ENCODE assay signal across 8 cellular contexts in genomic region chr3:141876381-141876890, GRCh38. TPM values are rescaled to one million over a fixed set of nuclear protein-coding genes. Genes with fewer than 3 reads are reported as not detected.
DNase-seq lines count a peak whose midpoint lies in the region; ATAC-seq, FAIRE-seq and TF ChIP-seq lines count a peak whose summit lies in the region.

ATP1B3 (plus strand) TSS chr3:141876643; CDS start chr3:141876802, 159 bp downstream.

- dilution Hi-C loops in endothelial cell of umbilical vein (cut with MboI; ENCODE audit: extremely low pct_ligation_motif_present, low sequenced_read_pairs): no loop called here

- BruUV-seq in endothelial cell of umbilical vein (replicated peaks; lab: Mats Ljungman, UMichigan): no TSS peak

- CTCF ChIA-PET in endothelial cell of umbilical vein (lab: Charles Lee): interaction anchor here (0.8 to 2.2 kb wide), 8 partner anchors 17 to 231 kb away, joined by 3 to 23 read pairs (median 4); partner anchors contain the start of gene RNF7

- no peak for FAIRE-seq in endothelial cell of umbilical vein (lab: Jason Lieb, UNC)

- H4K20me1 ChIP-seq in endothelial cell of umbilical vein (replicated peaks; ENCODE audit: control insufficient read depth, extremely low read depth, insufficient read depth, low read length): peaks cover 5% of the 10 kb centered on the region

- H3K9ac ChIP-seq in NT2/D1 (ENCODE audit: insufficient read length, low read depth) (peak within 1 kb of the TSS; percentile 88), endothelial cell of umbilical vein (replicated peaks; ENCODE audit: extremely low read depth, insufficient read depth, low read length) (peak within 1 kb of the TSS; percentile 87)

- H3K27me3 ChIP-seq in NT2/D1 (ENCODE audit: insufficient read depth, insufficient read length) (peaks cover 2% of the 10 kb centered on the region), endothelial cell of umbilical vein (ENCODE audit: control insufficient read depth in 2 of 2, insufficient read depth in 2 of 2, low read length in 2 of 2) (no peaks in the 10 kb centered on the region)

- H3K4me3 ChIP-seq in NT2/D1 (ENCODE audit: insufficient read length, low read depth) (peak within 1 kb of the TSS; percentile 93), endothelial cell of umbilical vein (replicated peaks in 1 of 3; ENCODE audit: insufficient read depth in 1 of 3, low read depth in 1 of 3, low read length in 3 of 3) (peak within 1 kb of the TSS; percentile 78 to 98 (median 90))

- H3K9me1 ChIP-seq in endothelial cell of umbilical vein (replicated peaks; ENCODE audit: control insufficient read depth, extremely low read depth, insufficient read depth, low read length): no peaks in the 10 kb centered on the region

- H3K4me2 ChIP-seq in endothelial cell of umbilical vein (ENCODE audit: insufficient read depth, low read length): peak within 1 kb of the TSS; percentile 97

- peak within 1 kb of the TSS; percentile 88 for H3K27ac ChIP-seq in endothelial cell of umbilical vein (ENCODE audit: insufficient read depth, low read depth, low read length)

- peaks cover 25% of the 10 kb centered on the region for H3K36me3 ChIP-seq in NT2/D1 (ENCODE audit: insufficient read depth, insufficient read length, low read length)
- peaks cover 0 to 4% of the 10 kb centered on the region in 2 experiments for H3K36me3 ChIP-seq in endothelial cell of umbilical vein (ENCODE audit: control insufficient read depth in 2 of 2, extremely low read depth in 1 of 2, insufficient read depth in 2 of 2, low read length in 2 of 2)

- TF ChIP-seq POLR2A in endothelial cell of umbilical vein (IDR thresholded peaks at IDR 0.05; ENCODE audit: low read depth, low read length): peak; percentile 94

- POLR2A ChIA-PET in endothelial cell of umbilical vein (lab: Charles Lee): interaction anchor here (1.0 kb wide), 2 partner anchors 16 to 79 kb away, joined by 4 to 5 read pairs; no protein-coding TSS in a partner anchor

- H3K79me2 ChIP-seq in endothelial cell of umbilical vein (ENCODE audit: control insufficient read depth, insufficient read depth, low read length): peaks cover 48% of the 10 kb centered on the region

- DNase-seq in COLO668 (lab: John Stamatoyannopoulos, UW; ENCODE audit: unreplicated experiment) (peak; percentile 87), HK-2 (ENCODE audit: unreplicated experiment) (peak; percentile 89), NT2/D1 (ENCODE audit: low read depth, low spot score) (peak; percentile 50), endothelial cell of umbilical vein (ENCODE audit: low read depth, low spot score) (peak; percentile 76), middle frontal gyrus (ENCODE audit: extremely low spot score, low spot score) (peak; percentile 69)
- peak; percentile 58 for DNase-seq in activated CD8-positive, alpha-beta memory T cell treated with anti-CD3 and anti-CD28 coated beads, Interleukin-2, amount 50 U/mL, for 24 hours (ENCODE audit: extremely low read depth)
- peak; percentile 67 to 71 for DNase-seq in stimulated activated CD8-positive, alpha-beta memory T cell treated with anti-CD3 and anti-CD28 coated beads, Interleukin-2, amount 100 ng/mL, for 1 hour (ENCODE audit: low read depth in 2 of 2)

- intact Hi-C loops in endothelial cell of umbilical vein (cut with micrococcal nuclease): loop anchor here (1.0 kb wide), 1 partner anchor 94 kb away; no protein-coding TSS in a partner anchor

- TF ChIP-seq CTCF in endothelial cell of umbilical vein (IDR thresholded peaks at IDR 0.05; ENCODE audit: extremely low read depth in 1 of 2, insufficient read depth in 1 of 2, low read depth in 1 of 2, low read length in 2 of 2): no peak

- H2AFZ ChIP-seq in endothelial cell of umbilical vein (ENCODE audit: low read depth, low read length): peak within 1 kb of the TSS; percentile 94

- H3K9me3 ChIP-seq in NT2/D1 (ENCODE audit: insufficient read depth, low read length) (no peaks in the 10 kb centered on the region), endothelial cell of umbilical vein (replicated peaks; ENCODE audit: control insufficient read depth, insufficient read depth, low read length) (no peaks in the 10 kb centered on the region)

- peak; percentile 74 for ATAC-seq in GM19463 (IDR thresholded peaks at IDR 0.05; ENCODE audit: unreplicated experiment)

- H3K4me1 ChIP-seq in NT2/D1 (ENCODE audit: insufficient read depth, insufficient read length) (no peaks in the 10 kb centered on the region), endothelial cell of umbilical vein (ENCODE audit: control insufficient read depth, extremely low read depth, insufficient read depth, low read length) (peaks cover 14% of the 10 kb centered on the region)

TF ChIP-seq in endothelial cell of umbilical vein, 7 proteins besides CTCF, POLR2A, EP300 and RAD21:
- no peak for TF ChIP-seq EZH2 (IDR thresholded peaks at IDR 0.05; ENCODE audit: borderline replicate concordance, low read depth, low read length, severe bottlenecking)
- TF ChIP-seq POLR2AphosphoS5 (IDR thresholded peaks at IDR 0.05; ENCODE audit: insufficient read depth, low read depth, low read length): peak; percentile 95
- TF ChIP-seq FOS (IDR thresholded peaks at IDR 0.05; ENCODE audit: borderline replicate concordance, insufficient read depth, low read length): no peak
- TF ChIP-seq JUN (IDR thresholded peaks at IDR 0.05; ENCODE audit: borderline replicate concordance, insufficient read depth, insufficient read length, low read depth): no peak
- no peak for TF ChIP-seq GATA2 (IDR thresholded peaks at IDR 0.05; ENCODE audit: insufficient read depth, insufficient read length, low read depth, low read length)
TF ChIP-seq in endothelial cell of umbilical vein: peak in this region for 1.

RNA-seq across cellular contexts. Expression of gene ATP1B3, which starts in this region (rescaled TPM):
- total RNA-seq in endothelial cell of umbilical vein: 198 and 227 TPM in 2 replicates
- 243 and 279 TPM in 2 replicates for polyA plus RNA-seq in endothelial cell of umbilical vein
- 222 and 229 TPM in 2 replicates for polyA plus RNA-seq in endothelial cell of umbilical vein (2011; cell fraction: cytosol; rRNA removed)
- 125 and 161 TPM in 2 replicates for polyA plus RNA-seq in endothelial cell of umbilical vein (2011; cell fraction: nucleus; rRNA removed)
- polyA plus RNA-seq in endothelial cell of umbilical vein (2012): 232 and 271 TPM in 2 replicates
- polyA minus RNA-seq in endothelial cell of umbilical vein: 190 and 197 TPM in 2 replicates
- polyA minus RNA-seq in endothelial cell of umbilical vein (2011; cell fraction: cytosol; rRNA and poly(A)+ RNA removed): 202 TPM
- 48.1 and 57.8 TPM in 2 replicates for polyA minus RNA-seq in endothelial cell of umbilical vein (2011; cell fraction: nucleus; rRNA and poly(A)+ RNA removed)

Comparison
In these comparisons a context has a peak if more than half of its experiments do, and no peak if none do; other contexts are left out.
1. Peak in every context shown above with its lines: DNase-seq, ATAC-seq, H3K4me3 ChIP-seq and H3K27ac ChIP-seq.